Comparison of ENCODE assay signal across 11 cellular contexts in genomic region chr18:9619545-9619944, GRCh38. TPM values are rescaled to one million over a fixed set of nuclear protein-coding genes. Genes with fewer than 3 reads are reported as not detected.
DNase-seq lines count a peak whose midpoint lies in the region; ATAC-seq and TF ChIP-seq lines count a peak whose summit lies in the region.
"Had no signal": no experiment of that assay in that cellular context is flagged by ENCODE, and none has a peak within 500 bp of the region (broad histone marks: within the 10 kb centered on the region; RNA-seq: fewer than 3 reads in every experiment).

No MANE protein-coding gene starts in this region.

- no peaks in the 10 kb centered on the region for H3K9me3 ChIP-seq in SK-N-MC (ENCODE audit: low read depth, low read length)

- H3K36me3 Mint-ChIP-seq in activated CD4-positive, alpha-beta memory T cell treated with anti-CD3 and anti-CD28 coated beads, Interleukin-2, amount 10 ng/mL, durations not matched to agents 7 days and 5 days (ENCODE audit: low read depth) = no peaks in the 10 kb centered on the region
- no peaks in the 10 kb centered on the region for H3K36me3 Mint-ChIP-seq in activated CD4-positive, alpha-beta memory T cell treated with anti-CD3 and anti-CD28 coated beads for 36 hours
- H3K36me3 Mint-ChIP-seq in stimulated activated effector memory CD8-positive, alpha-beta T cell treated with anti-CD3 and anti-CD28 coated beads, Interleukin-12 subunit alpha, Interleukin-12 subunit beta, amount 100 ng/mL, for 72 hours = no peaks in the 10 kb centered on the region
- peaks cover under 1% of the 10 kb centered on the region for H3K36me3 Mint-ChIP-seq in Calu3 (ENCODE audit: insufficient read depth, unreplicated experiment)

- TF ChIP-seq CTCF in Calu3 (IDR thresholded peaks at IDR 0.05; ENCODE audit: unreplicated experiment) = no peak

- no peak overlapping the region for H3K4me3 Mint-ChIP-seq in activated CD4-positive, alpha-beta memory T cell treated with anti-CD3 and anti-CD28 coated beads, Interleukin-2, amount 10 ng/mL, durations not matched to agents 7 days and 5 days
- no peak overlapping the region for H3K4me3 Mint-ChIP-seq in activated CD4-positive, alpha-beta memory T cell treated with anti-CD3 and anti-CD28 coated beads for 36 hours
- no peak overlapping the region for H3K4me3 Mint-ChIP-seq in stimulated activated effector memory CD8-positive, alpha-beta T cell treated with anti-CD3 and anti-CD28 coated beads, Interleukin-12 subunit alpha, Interleukin-12 subunit beta, amount 100 ng/mL, for 72 hours
- no peak overlapping the region for H3K4me3 Mint-ChIP-seq in Calu3 (ENCODE audit: low read depth, unreplicated experiment)

- H3K27ac Mint-ChIP-seq in activated CD4-positive, alpha-beta memory T cell treated with anti-CD3 and anti-CD28 coated beads, Interleukin-2, amount 10 ng/mL, durations not matched to agents 7 days and 5 days = peak overlapping the region; percentile 57
- H3K27ac Mint-ChIP-seq in activated CD4-positive, alpha-beta memory T cell treated with anti-CD3 and anti-CD28 coated beads for 36 hours = no peak overlapping the region
- H3K27ac Mint-ChIP-seq in stimulated activated effector memory CD8-positive, alpha-beta T cell treated with anti-CD3 and anti-CD28 coated beads, Interleukin-12 subunit alpha, Interleukin-12 subunit beta, amount 100 ng/mL, for 72 hours = no peak overlapping the region
- no peak overlapping the region for H3K27ac Mint-ChIP-seq in Calu3 (ENCODE audit: unreplicated experiment)

- intact Hi-C loops in activated CD4-positive, alpha-beta memory T cell treated with anti-CD3 and anti-CD28 coated beads for 36 hours (cut with micrococcal nuclease) = loop anchor here (10.0 kb wide), 3 partner anchors 475 to 915 kb away; partner anchors contain the start of gene MTCL1
- intact Hi-C loops in Calu3 (cut with micrococcal nuclease; ENCODE audit: unreplicated experiment) = no loop called here

- peak; percentile 38 for ATAC-seq in esophagus mucosa
- ATAC-seq in stimulated activated effector memory CD8-positive, alpha-beta T cell treated with anti-CD3 and anti-CD28 coated beads, Interleukin-12 subunit alpha, Interleukin-12 subunit beta, amount 100 ng/mL, for 72 hours = peak; percentile 87

- peak overlapping the region; percentile 20; the same call in 1 of the 2 replicates for H3K27ac ChIP-seq in SK-N-MC

- POLR2A ChIA-PET in activated CD4-positive, alpha-beta memory T cell treated with anti-CD3 and anti-CD28 coated beads, Interleukin-2, amount 10 ng/mL, durations not matched to agents 7 days and 5 days (lab: Charles Lee) = interaction anchor here (0.6 to 1.2 kb wide), 4 partner anchors 11 to 864 kb away, joined by 3 to 4 read pairs (median 3); no protein-coding TSS in a partner anchor
- POLR2A ChIA-PET in activated CD4-positive, alpha-beta memory T cell treated with anti-CD3 and anti-CD28 coated beads for 36 hours (lab: Charles Lee) = no interaction called here

- H3K9ac ChIP-seq in SK-N-MC (ENCODE audit: insufficient read length) = no peak overlapping the region

- no peaks in the 10 kb centered on the region for H3K9me3 Mint-ChIP-seq in activated CD4-positive, alpha-beta memory T cell treated with anti-CD3 and anti-CD28 coated beads, Interleukin-2, amount 10 ng/mL, durations not matched to agents 7 days and 5 days
- H3K9me3 Mint-ChIP-seq in activated CD4-positive, alpha-beta memory T cell treated with anti-CD3 and anti-CD28 coated beads for 36 hours = no peaks in the 10 kb centered on the region
- H3K9me3 Mint-ChIP-seq in stimulated activated effector memory CD8-positive, alpha-beta T cell treated with anti-CD3 and anti-CD28 coated beads, Interleukin-12 subunit alpha, Interleukin-12 subunit beta, amount 100 ng/mL, for 72 hours = no peaks in the 10 kb centered on the region
- H3K9me3 Mint-ChIP-seq in Calu3 (ENCODE audit: low read depth, unreplicated experiment) = no peaks in the 10 kb centered on the region

- peaks cover 7% of the 10 kb centered on the region for H3K27me3 Mint-ChIP-seq in activated CD4-positive, alpha-beta memory T cell treated with anti-CD3 and anti-CD28 coated beads, Interleukin-2, amount 10 ng/mL, durations not matched to agents 7 days and 5 days
- H3K27me3 Mint-ChIP-seq in activated CD4-positive, alpha-beta memory T cell treated with anti-CD3 and anti-CD28 coated beads for 36 hours = no peaks in the 10 kb centered on the region
- H3K27me3 Mint-ChIP-seq in Calu3 (ENCODE audit: unreplicated experiment) = no peaks in the 10 kb centered on the region

- no peaks in the 10 kb centered on the region for H3K36me3 ChIP-seq in SK-N-MC (ENCODE audit: insufficient read depth, low read length)

- no peak overlapping the region for H3K4me3 ChIP-seq in SK-N-MC

- H3K4me1 Mint-ChIP-seq in activated CD4-positive, alpha-beta memory T cell treated with anti-CD3 and anti-CD28 coated beads, Interleukin-2, amount 10 ng/mL, durations not matched to agents 7 days and 5 days = peaks cover 39% of the 10 kb centered on the region
- peaks cover 14% of the 10 kb centered on the region for H3K4me1 Mint-ChIP-seq in activated CD4-positive, alpha-beta memory T cell treated with anti-CD3 and anti-CD28 coated beads for 36 hours (ENCODE audit: low read depth)
- H3K4me1 Mint-ChIP-seq in stimulated activated effector memory CD8-positive, alpha-beta T cell treated with anti-CD3 and anti-CD28 coated beads, Interleukin-12 subunit alpha, Interleukin-12 subunit beta, amount 100 ng/mL, for 72 hours = peaks cover 9% of the 10 kb centered on the region
- peaks cover 23% of the 10 kb centered on the region for H3K4me1 Mint-ChIP-seq in Calu3 (ENCODE audit: low read depth, unreplicated experiment)

- DNase-seq in activated CD4-positive, alpha-beta memory T cell treated with anti-CD3 and anti-CD28 coated beads, Interleukin-2, amount 10 ng/mL, durations not matched to agents 7 days and 5 days = no peak
- no peak for DNase-seq in activated CD4-positive, alpha-beta memory T cell treated with anti-CD3 and anti-CD28 coated beads for 36 hours
- DNase-seq in SK-N-MC (ENCODE audit: low read depth, low spot score) (no peak), NCI-H2171 treated with DMSO at 0.1 percent for 48 hours (lab: John Stamatoyannopoulos, UW) (no peak), Calu3 (no peak), NCI-H526 treated with DMSO at 0.1 percent for 48 hours (lab: John Stamatoyannopoulos, UW) (no peak)
- DNase-seq in stimulated activated effector memory CD8-positive, alpha-beta T cell treated with anti-CD3 and anti-CD28 coated beads, Interleukin-12 subunit alpha, Interleukin-12 subunit beta, amount 100 ng/mL, for 72 hours (ENCODE audit: low spot score in 2 of 2) = no peak
- DNase-seq: cerebellar nuclear complex, NCI-H1048, occipital lobe had no signal

- CTCF ChIA-PET in activated CD4-positive, alpha-beta memory T cell treated with anti-CD3 and anti-CD28 coated beads, Interleukin-2, amount 10 ng/mL, durations not matched to agents 7 days and 5 days (lab: Charles Lee) = interaction anchor here (0.6 to 1.8 kb wide), 4 partner anchors 17 to 485 kb away, joined by 3 to 7 read pairs (median 4); partner anchors contain the start of gene VAPA
- CTCF ChIA-PET in activated CD4-positive, alpha-beta memory T cell treated with anti-CD3 and anti-CD28 coated beads for 36 hours (lab: Charles Lee) = interaction anchor here (0.6 to 2.9 kb wide), 2 partner anchors 54 to 237 kb away, joined by 3 to 12 read pairs; no protein-coding TSS in a partner anchor
- CTCF ChIA-PET in Calu3 (lab: Charles Lee) = interaction anchor here (0.6 to 1.7 kb wide), 7 partner anchors 10 to 1354 kb away, joined by 3 to 8 read pairs (median 3); no protein-coding TSS in a partner anchor

- BruUV-seq in Calu3 (replicated peaks; lab: Mats Ljungman, UMichigan) = no TSS peak

RNA-seq across cellular contexts. Expression of gene PPP4R1, which starts 5.2 kb away (rescaled TPM):
- total RNA-seq in activated CD4-positive, alpha-beta memory T cell treated with anti-CD3 and anti-CD28 coated beads, Interleukin-2, amount 10 ng/mL, durations not matched to agents 7 days and 5 days = 10 to 100 TPM; 54.0 to 59.7 TPM
- total RNA-seq in activated CD4-positive, alpha-beta memory T cell treated with anti-CD3 and anti-CD28 coated beads for 36 hours = 10 to 100 TPM; 39.3 to 44.5 TPM
- 164 TPM for total RNA-seq in esophagus mucosa
- total RNA-seq in Calu3 (2022) = 110 and 115 TPM in 2 replicates
